15 cellular contexts compared by ENCODE assay signal in the genomic region with DNA sequence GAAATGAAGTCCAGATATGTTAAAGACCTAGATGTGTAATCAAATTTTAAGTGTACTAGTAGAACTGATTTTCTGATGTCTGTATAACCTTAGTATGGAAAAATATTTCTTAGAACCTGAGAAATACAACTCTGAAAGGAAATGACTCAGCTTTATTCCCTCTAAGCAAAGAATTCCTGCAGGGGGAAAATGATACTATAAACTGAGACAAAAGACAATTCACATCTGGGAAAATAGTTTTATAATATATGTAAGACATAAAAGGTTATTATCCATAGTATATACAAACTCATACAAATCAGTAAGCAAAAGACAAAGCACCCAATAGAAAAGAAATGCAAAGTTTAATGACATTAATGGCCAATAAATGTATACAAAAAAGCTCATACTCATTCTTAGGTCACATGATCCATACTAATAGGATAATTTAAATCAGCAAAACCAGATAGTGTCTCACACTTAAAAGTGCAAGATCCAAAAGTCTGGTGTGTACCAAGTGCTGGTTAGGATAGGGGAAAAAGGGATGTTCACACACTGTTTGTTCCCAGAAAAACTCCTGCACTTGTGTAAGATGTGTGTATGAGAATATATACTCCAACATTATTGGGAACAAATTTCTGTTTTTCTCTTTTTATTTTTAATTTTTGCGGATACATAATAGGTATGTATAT. TPM values are rescaled to one million over a fixed set of nuclear protein-coding genes. Genes with fewer than 3 reads are reported as not detected.
A peak's percentile ranks its signal among the peaks of the same experiment; 100 is the strongest.
DNase-seq lines count a peak whose midpoint lies in the region; ATAC-seq and TF ChIP-seq lines count a peak whose summit lies in the region.
"Had no signal": no experiment of that assay in that cellular context is flagged by ENCODE, and none has a peak within 500 bp of the region (broad histone marks: within the 10 kb centered on the region; RNA-seq: fewer than 3 reads in every experiment).

No MANE protein-coding gene starts in this region.

- H3K27ac ChIP-seq in HEK293 (ENCODE audit: extremely low read depth, low read depth, low read length), result no peak overlapping the region
- H3K27ac ChIP-seq: vagina had no signal

- H3K27ac Mint-ChIP-seq in T-helper 17 cell, result peak overlapping the region; percentile 47
- H3K27ac Mint-ChIP-seq in stimulated activated naive B cell treated with anti-CD40 and anti-IgM and Interleukin-4, amounts not matched to agents 10 μg/mL and 1 μg/mL and 100 μg/mL, for 72 hours, result no peak overlapping the region
- H3K27ac Mint-ChIP-seq: activated B cell treated with CpG ODN at 0.5 μM for 24 hours; activated T-helper 1 cell treated with anti-CD3 and anti-CD28 coated beads, Interleukin-12 subunit alpha, Interleukin-12 subunit beta, Interleukin-2, Interleukin-4 antibody, amounts not matched to agents 30 ng/mL and 10 ng/mL and 1 ng/mL, durations not matched to agents 14 hours and 24 hours and 36 hours had no signal

- H3K4me3 Mint-ChIP-seq in T-helper 17 cell, result no peak overlapping the region
- H3K4me3 Mint-ChIP-seq in stimulated activated naive B cell treated with anti-CD40 and anti-IgM and Interleukin-4, amounts not matched to agents 10 μg/mL and 1 μg/mL and 100 μg/mL, for 72 hours, result no peak overlapping the region
- H3K4me3 Mint-ChIP-seq: activated B cell treated with CpG ODN at 0.5 μM for 24 hours; activated T-helper 1 cell treated with anti-CD3 and anti-CD28 coated beads, Interleukin-12 subunit alpha, Interleukin-12 subunit beta, Interleukin-2, Interleukin-4 antibody, amounts not matched to agents 30 ng/mL and 10 ng/mL and 1 ng/mL, durations not matched to agents 14 hours and 24 hours and 36 hours; nephron progenitor cell had no signal

- H3K9me3 ChIP-seq in HEK293 (ENCODE audit: control insufficient read depth, insufficient read depth, low read depth, low read length) (no peaks in the 10 kb centered on the region), T-helper 17 cell (ENCODE audit: control insufficient read depth, low read length, poor library complexity, severe bottlenecking) (no peaks in the 10 kb centered on the region)
- H3K9me3 ChIP-seq: vagina had no signal

- CTCF ChIA-PET in HEK293 (lab: Yijun Ruan, JAX), result interaction anchor here (0.7 kb wide), 2 partner anchors 20 to 163 kb away, joined by 3 read pairs; no protein-coding TSS in a partner anchor

- H3K27me3 Mint-ChIP-seq in T-helper 17 cell, result peaks cover 6% of the 10 kb centered on the region
- no peaks in the 10 kb centered on the region for H3K27me3 Mint-ChIP-seq in stimulated activated naive B cell treated with anti-CD40 and anti-IgM and Interleukin-4, amounts not matched to agents 10 μg/mL and 1 μg/mL and 100 μg/mL, for 72 hours
- H3K27me3 Mint-ChIP-seq: activated B cell treated with CpG ODN at 0.5 μM for 24 hours had no signal

- no peaks in the 10 kb centered on the region for H3K9me3 Mint-ChIP-seq in stimulated activated naive B cell treated with anti-CD40 and anti-IgM and Interleukin-4, amounts not matched to agents 10 μg/mL and 1 μg/mL and 100 μg/mL, for 72 hours
- H3K9me3 Mint-ChIP-seq: activated T-helper 1 cell treated with anti-CD3 and anti-CD28 coated beads, Interleukin-12 subunit alpha, Interleukin-12 subunit beta, Interleukin-2, Interleukin-4 antibody, amounts not matched to agents 30 ng/mL and 10 ng/mL and 1 ng/mL, durations not matched to agents 14 hours and 24 hours and 36 hours had no signal

- H3K4me1 Mint-ChIP-seq in T-helper 17 cell, result peaks cover 11% of the 10 kb centered on the region
- H3K4me1 Mint-ChIP-seq in stimulated activated naive B cell treated with anti-CD40 and anti-IgM and Interleukin-4, amounts not matched to agents 10 μg/mL and 1 μg/mL and 100 μg/mL, for 72 hours, result no peaks in the 10 kb centered on the region
- H3K4me1 Mint-ChIP-seq: activated B cell treated with CpG ODN at 0.5 μM for 24 hours had no signal

- ATAC-seq in T-helper 17 cell, result no peak
- no peak for ATAC-seq in stimulated activated naive B cell treated with anti-CD40 and anti-IgM and Interleukin-4, amounts not matched to agents 10 μg/mL and 1 μg/mL and 100 μg/mL, for 72 hours (replicated peaks)
- no peak for ATAC-seq in HG02571 (IDR thresholded peaks at IDR 0.05; ENCODE audit: unreplicated experiment)
- ATAC-seq: GM12878 had no signal

- DNase-seq in A172 (ENCODE audit: low spot score) (peak; percentile 49), T-helper 17 cell (no peak), fibroblast of the aortic adventitia (ENCODE audit: low read depth) (peak; percentile 60), NCI-H82 treated with DMSO at 0.1 percent for 48 hours (lab: John Stamatoyannopoulos, UW; ENCODE audit: unreplicated experiment) (no peak), NCI-H446 (lab: John Stamatoyannopoulos, UW) (no peak)
- DNase-seq in stimulated activated naive B cell treated with anti-CD40 and anti-IgM and Interleukin-4, amounts not matched to agents 10 μg/mL and 1 μg/mL and 100 μg/mL, for 72 hours, result no peak
- DNase-seq: ACHN, activated B cell treated with CpG ODN at 0.5 μM for 24 hours, NCI-H69, nephron progenitor cell had no signal

- no peak for TF ChIP-seq CTCF in HEK293 (tag by site-specific recombination; IDR thresholded peaks at IDR 0.05)
- no peak for TF ChIP-seq CTCF in fibroblast of the aortic adventitia (IDR thresholded peaks at IDR 0.05; ENCODE audit: insufficient read depth, low read length)

- peaks cover under 1% of the 10 kb centered on the region for H3K36me3 Mint-ChIP-seq in T-helper 17 cell (ENCODE audit: low read depth)
- no peaks in the 10 kb centered on the region for H3K36me3 Mint-ChIP-seq in stimulated activated naive B cell treated with anti-CD40 and anti-IgM and Interleukin-4, amounts not matched to agents 10 μg/mL and 1 μg/mL and 100 μg/mL, for 72 hours

- H3K4me3 ChIP-seq in HEK293 (ENCODE audit: low read depth, low read length) (no peak overlapping the region), fibroblast of the aortic adventitia (ENCODE audit: low read depth, low read length) (no peak overlapping the region)
- H3K4me3 ChIP-seq: GM12878, vagina had no signal

- POLR2A ChIA-PET in HEK293 (lab: Yijun Ruan, JAX), result no interaction called here

- H3K36me3 ChIP-seq in HEK293 (ENCODE audit: control insufficient read depth in 2 of 2, insufficient read depth in 1 of 2, low read length in 2 of 2), result no peaks in the 10 kb centered on the region
- H3K36me3 ChIP-seq: vagina had no signal

- peaks cover 43% of the 10 kb centered on the region for H3K4me1 ChIP-seq in HEK293 (ENCODE audit: control insufficient read depth, insufficient read depth, low read length)

TF ChIP-seq in HEK293, 187 proteins besides CTCF, POLR2A, EP300 and RAD21 (continues in another document):
- TF ChIP-seq ZNF155 (tag by site-specific recombination; IDR thresholded peaks at IDR 0.05) (no peak), ZNF174 (tag by site-specific recombination; IDR thresholded peaks at IDR 0.05) (no peak), HOXD13 (CRISPR knock-in tag; IDR thresholded peaks at IDR 0.05; ENCODE audit: borderline replicate concordance) (no peak), ZNF350 (tag by site-specific recombination; IDR thresholded peaks at IDR 0.05) (no peak), ZNF701 (tag by site-specific recombination; IDR thresholded peaks at IDR 0.05) (no peak), ZBTB48 (tag by site-specific recombination; IDR thresholded peaks at IDR 0.05) (no peak)
- TF ChIP-seq, protein P1, sequence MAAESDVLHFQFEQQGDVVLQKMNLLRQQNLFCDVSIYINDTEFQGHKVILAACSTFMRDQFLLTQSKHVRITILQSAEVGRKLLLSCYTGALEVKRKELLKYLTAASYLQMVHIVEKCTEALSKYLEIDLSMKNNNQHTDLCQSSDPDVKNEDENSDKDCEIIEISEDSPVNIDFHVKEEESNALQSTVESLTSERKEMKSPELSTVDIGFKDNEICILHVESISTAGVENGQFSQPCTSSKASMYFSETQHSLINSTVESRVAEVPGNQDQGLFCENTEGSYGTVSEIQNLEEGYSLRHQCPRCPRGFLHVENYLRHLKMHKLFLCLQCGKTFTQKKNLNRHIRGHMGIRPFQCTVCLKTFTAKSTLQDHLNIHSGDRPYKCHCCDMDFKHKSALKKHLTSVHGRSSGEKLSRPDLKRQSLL (tag by site-specific recombination; IDR thresholded peaks at IDR 0.05), result no peak
- TF ChIP-seq, protein P2, sequence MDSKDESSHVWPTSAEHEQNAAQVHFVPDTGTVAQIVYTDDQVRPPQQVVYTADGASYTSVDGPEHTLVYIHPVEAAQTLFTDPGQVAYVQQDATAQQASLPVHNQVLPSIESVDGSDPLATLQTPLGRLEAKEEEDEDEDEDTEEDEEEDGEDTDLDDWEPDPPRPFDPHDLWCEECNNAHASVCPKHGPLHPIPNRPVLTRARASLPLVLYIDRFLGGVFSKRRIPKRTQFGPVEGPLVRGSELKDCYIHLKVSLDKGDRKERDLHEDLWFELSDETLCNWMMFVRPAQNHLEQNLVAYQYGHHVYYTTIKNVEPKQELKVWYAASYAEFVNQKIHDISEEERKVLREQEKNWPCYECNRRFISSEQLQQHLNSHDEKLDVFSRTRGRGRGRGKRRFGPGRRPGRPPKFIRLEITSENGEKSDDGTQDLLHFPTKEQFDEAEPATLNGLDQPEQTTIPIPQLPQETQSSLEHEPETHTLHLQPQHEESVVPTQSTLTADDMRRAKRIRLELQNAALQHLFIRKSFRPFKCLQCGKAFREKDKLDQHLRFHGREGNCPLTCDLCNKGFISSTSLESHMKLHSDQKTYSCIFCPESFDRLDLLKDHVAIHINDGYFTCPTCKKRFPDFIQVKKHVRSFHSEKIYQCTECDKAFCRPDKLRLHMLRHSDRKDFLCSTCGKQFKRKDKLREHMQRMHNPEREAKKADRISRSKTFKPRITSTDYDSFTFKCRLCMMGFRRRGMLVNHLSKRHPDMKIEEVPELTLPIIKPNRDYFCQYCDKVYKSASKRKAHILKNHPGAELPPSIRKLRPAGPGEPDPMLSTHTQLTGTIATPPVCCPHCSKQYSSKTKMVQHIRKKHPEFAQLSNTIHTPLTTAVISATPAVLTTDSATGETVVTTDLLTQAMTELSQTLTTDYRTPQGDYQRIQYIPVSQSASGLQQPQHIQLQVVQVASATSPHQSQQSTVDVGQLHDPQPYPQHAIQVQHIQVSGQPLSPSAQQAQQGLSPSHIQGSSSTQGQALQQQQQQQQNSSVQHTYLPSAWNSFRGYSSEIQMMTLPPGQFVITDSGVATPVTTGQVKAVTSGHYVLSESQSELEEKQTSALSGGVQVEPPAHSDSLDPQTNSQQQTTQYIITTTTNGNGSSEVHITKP (tag by site-specific recombination; IDR thresholded peaks at IDR 0.05), result peak; percentile 87

RNA-seq across cellular contexts. Expression of a gene that starts 22.6 kb away (rescaled TPM):
- 4.4 and 9.9 TPM in 2 replicates for total RNA-seq in A172 (2014; rRNA removed; shearing (Covaris generic))
- total RNA-seq in T-helper 17 cell, result 1 to 10 TPM; 2.1 to 4.9 TPM
- total RNA-seq in fibroblast of the aortic adventitia (ENCODE audit: low replicate concordance), result 24.9 and 25.3 TPM in 2 replicates
- total RNA-seq: activated B cell treated with CpG ODN at 0.5 μM for 24 hours had no signal

Comparison
In these comparisons a context has a peak if more than half of its experiments do, and no peak if none do; other contexts are left out.
1. DNase-seq: peak in A172 (single experiment) and fibroblast of the aortic adventitia (single experiment); none in T-helper 17 cell (0 of 3), NCI-H82 treated with DMSO at 0.1 percent for 48 hours (single experiment), stimulated activated naive B cell treated with anti-CD40 and anti-IgM and Interleukin-4, amounts not matched to agents 10 μg/mL and 1 μg/mL and 100 μg/mL, for 72 hours (single experiment) and NCI-H446 (0 of 2).